Comparison of ENCODE assay signal across 25 cellular contexts in genomic region chr5:62627121-62627520, GRCh38. TPM values are rescaled to one million over a fixed set of nuclear protein-coding genes. Genes with fewer than 3 reads are reported as not detected.
"Had no signal": no experiment of that assay in that cellular context is flagged by ENCODE, and none has a peak within 500 bp of the region (broad histone marks: within the 10 kb centered on the region; RNA-seq: fewer than 3 reads in every experiment).

No MANE protein-coding gene starts in this region.

- H3K4me3 Mint-ChIP-seq: activated CD4-positive, alpha-beta memory T cell treated with anti-CD3 and anti-CD28 coated beads for 36 hours; activated naive CD8-positive, alpha-beta T cell treated with anti-CD3 and anti-CD28 coated beads, Interleukin-2, amount 10 ng/mL, durations not matched to agents 7 days and 5 days; dendritic cell treated with granulocyte-macrophage colony-stimulating factor and Interleukin-4, amounts not matched to agents 40 ng/mL and 50 ng/mL, for 4 days; natural killer cell; stimulated activated memory B cell treated with anti-CD40 and anti-IgM and Interleukin-4, amounts not matched to agents 10 μg/mL and 1 μg/mL and 100 μg/mL, for 72 hours; T-helper 1 cell treated with Interleukin-12 subunit alpha and Interleukin-12 subunit beta and Interleukin-4 antibody, amounts not matched to agents 30 μg/mL and 1 μg/mL, for 36 hours had no signal

- H3K9me3 Mint-ChIP-seq: activated CD4-positive, alpha-beta memory T cell treated with anti-CD3 and anti-CD28 coated beads for 36 hours; activated naive CD8-positive, alpha-beta T cell treated with anti-CD3 and anti-CD28 coated beads, Interleukin-2, amount 10 ng/mL, durations not matched to agents 7 days and 5 days; dendritic cell treated with granulocyte-macrophage colony-stimulating factor and Interleukin-4, amounts not matched to agents 40 ng/mL and 50 ng/mL, for 4 days; natural killer cell; stimulated activated memory B cell treated with anti-CD40 and anti-IgM and Interleukin-4, amounts not matched to agents 10 μg/mL and 1 μg/mL and 100 μg/mL, for 72 hours; T-helper 1 cell treated with Interleukin-12 subunit alpha and Interleukin-12 subunit beta and Interleukin-4 antibody, amounts not matched to agents 30 μg/mL and 1 μg/mL, for 36 hours had no signal

- H3K4me1 ChIP-seq: foreskin keratinocyte, left ventricle myocardium inferior, prostate gland, testis, vagina had no signal

- H3K4me1 Mint-ChIP-seq: activated naive CD8-positive, alpha-beta T cell treated with anti-CD3 and anti-CD28 coated beads, Interleukin-2, amount 10 ng/mL, durations not matched to agents 7 days and 5 days; natural killer cell; stimulated activated memory B cell treated with anti-CD40 and anti-IgM and Interleukin-4, amounts not matched to agents 10 μg/mL and 1 μg/mL and 100 μg/mL, for 72 hours had no signal

- H3K36me3 ChIP-seq: neutrophil, ovary, prostate gland had no signal

- ATAC-seq: foreskin keratinocyte; natural killer cell; right cardiac atrium; stimulated activated memory B cell treated with anti-CD40 and anti-IgM and Interleukin-4, amounts not matched to agents 10 μg/mL and 1 μg/mL and 100 μg/mL, for 72 hours had no signal

- H3K27ac ChIP-seq: foreskin keratinocyte, left ventricle myocardium inferior, neutrophil, ovary, prostate gland, skin epidermis, testis, vagina had no signal

- H3K36me3 Mint-ChIP-seq: natural killer cell had no signal

- H3K9me3 ChIP-seq: left ventricle myocardium inferior, neutrophil, ovary, prostate gland, testis, vagina had no signal

- FAIRE-seq: endometrium had no signal

- H3K4me3 ChIP-seq: left ventricle myocardium inferior, ovary, prostate gland, skin epidermis, testis, vagina had no signal

- H3K27me3 Mint-ChIP-seq: activated CD4-positive, alpha-beta memory T cell treated with anti-CD3 and anti-CD28 coated beads for 36 hours; activated naive CD8-positive, alpha-beta T cell treated with anti-CD3 and anti-CD28 coated beads, Interleukin-2, amount 10 ng/mL, durations not matched to agents 7 days and 5 days; dendritic cell treated with granulocyte-macrophage colony-stimulating factor and Interleukin-4, amounts not matched to agents 40 ng/mL and 50 ng/mL, for 4 days; stimulated activated memory B cell treated with anti-CD40 and anti-IgM and Interleukin-4, amounts not matched to agents 10 μg/mL and 1 μg/mL and 100 μg/mL, for 72 hours had no signal

- H3K27ac Mint-ChIP-seq: activated CD4-positive, alpha-beta memory T cell treated with anti-CD3 and anti-CD28 coated beads for 36 hours; activated naive CD8-positive, alpha-beta T cell treated with anti-CD3 and anti-CD28 coated beads, Interleukin-2, amount 10 ng/mL, durations not matched to agents 7 days and 5 days; dendritic cell treated with granulocyte-macrophage colony-stimulating factor and Interleukin-4, amounts not matched to agents 40 ng/mL and 50 ng/mL, for 4 days; natural killer cell; stimulated activated memory B cell treated with anti-CD40 and anti-IgM and Interleukin-4, amounts not matched to agents 10 μg/mL and 1 μg/mL and 100 μg/mL, for 72 hours; T-helper 1 cell treated with Interleukin-12 subunit alpha and Interleukin-12 subunit beta and Interleukin-4 antibody, amounts not matched to agents 30 μg/mL and 1 μg/mL, for 36 hours had no signal

- DNase-seq: activated CD4-positive, alpha-beta memory T cell treated with anti-CD3 and anti-CD28 coated beads for 36 hours; activated CD4-positive, alpha-beta T cell treated with anti-CD3 and anti-CD28 coated beads for 48 hours; activated naive CD4-positive, alpha-beta T cell treated with Interleukin-2 at 50 U/mL for 16 hours; activated naive CD8-positive, alpha-beta T cell treated with anti-CD3 and anti-CD28 coated beads, Interleukin-2, amount 10 ng/mL, durations not matched to agents 7 days and 5 days; activated T-cell treated with anti-CD3 and anti-CD28 coated beads, Interleukin-2, amount 50 U/mL, for 48 hours; amygdala; effector CD4-positive, alpha-beta T cell; foreskin keratinocyte; kidney glomerular epithelial cell; left ventricle myocardium inferior; midbrain; natural killer cell; ovary; right cardiac atrium; testis; trophoblast cell had no signal

- H3K27me3 ChIP-seq: foreskin keratinocyte, neutrophil, ovary, testis, vagina had no signal

RNA-seq across cellular contexts. Expression of gene LRRC70, which starts 48.5 kb away (rescaled TPM):
- total RNA-seq: epithelial cell of proximal tubule had no signal
